ENCODE assay signal across 16 cellular contexts in genomic region chr11:119906376-119906775, GRCh38.
DNase-seq lines count a peak whose midpoint lies in the region; ATAC-seq, FAIRE-seq and TF ChIP-seq lines count a peak whose summit lies in the region.
"Had no signal": no experiment of that assay in that cellular context is flagged by ENCODE, and none has a peak within 500 bp of the region (broad histone marks: within the 10 kb centered on the region; RNA-seq: fewer than 3 reads in every experiment).

No MANE protein-coding gene starts in this region.

- no peaks in the 10 kb centered on the region for H3K36me3 ChIP-seq in colonic mucosa
- H3K36me3 ChIP-seq in pancreas = no peaks in the 10 kb centered on the region

- H3K27me3 Mint-ChIP-seq in natural killer cell treated with Interleukin-12 subunit alpha and Interleukin-12 subunit beta and Interleukin-15 and Interleukin-18, amount 100 ng/mL, for 72 hours = peaks cover 25 to 39% of the 10 kb centered on the region in 2 donors

- H3K4me1 Mint-ChIP-seq in natural killer cell treated with Interleukin-12 subunit alpha and Interleukin-12 subunit beta and Interleukin-15 and Interleukin-18, amount 100 ng/mL, for 72 hours (ENCODE audit: low read depth in 2 of 2) = no peaks in the 10 kb centered on the region

- H3K27ac ChIP-seq in colonic mucosa = peak overlapping the region; percentile 86
- peak overlapping the region in 3 of 4 donors; percentile 61 to 82 (median 81) for H3K27ac ChIP-seq in pancreas

- intact Hi-C loops in colonic mucosa (cut with DNase I) (no loop called here), pancreas (cut with DNase I) (no loop called here)

- H3K9me3 ChIP-seq in colonic mucosa (no peaks in the 10 kb centered on the region), pancreas (no peaks in the 10 kb centered on the region)
- H3K9me3 ChIP-seq: SK-N-SH had no signal

- no peak overlapping the region for H3K4me3 Mint-ChIP-seq in natural killer cell treated with Interleukin-12 subunit alpha and Interleukin-12 subunit beta and Interleukin-15 and Interleukin-18, amount 100 ng/mL, for 72 hours
- H3K4me3 Mint-ChIP-seq: CD8-positive, alpha-beta T cell had no signal

- no peak for ATAC-seq in pancreas
- no peak for ATAC-seq in natural killer cell treated with Interleukin-12 subunit alpha and Interleukin-12 subunit beta and Interleukin-15 and Interleukin-18, amount 100 ng/mL, for 72 hours
- no peak for ATAC-seq in HG03460 (IDR thresholded peaks at IDR 0.05; ENCODE audit: unreplicated experiment)
- ATAC-seq: CD8-positive, alpha-beta T cell had no signal

- DNase-seq in NCI-H82 (lab: John Stamatoyannopoulos, UW) = peak; percentile 85
- DNase-seq in colonic mucosa = no peak
- no peak for DNase-seq in pancreas
- DNase-seq in AG20443 (ENCODE audit: low spot score) = no peak
- no peak for DNase-seq in kidney tubule cell (ENCODE audit: low spot score)
- no peak for DNase-seq in natural killer cell treated with Interleukin-12 subunit alpha and Interleukin-12 subunit beta and Interleukin-15 and Interleukin-18, amount 100 ng/mL, for 72 hours (ENCODE audit: low spot score)
- DNase-seq: CD8-positive, alpha-beta T cell; KBM-7; MV-4-11; NCI-H1417; NCI-H1930; NCI-H2171 treated with DMSO at 0.1 percent for 48 hours; SHP77; SK-N-SH had no signal

- TF ChIP-seq CTCF in colonic mucosa (IDR thresholded peaks at IDR 0.05) (no peak), pancreas (IDR thresholded peaks at IDR 0.05) (no peak)

- peak overlapping the region; percentile 20 to 86 for H3K9ac ChIP-seq in colonic mucosa (ENCODE audit: low read depth in 2 of 2, low read length in 2 of 2)
- H3K9ac ChIP-seq: SK-N-SH had no signal

- H3K4me3 ChIP-seq in colonic mucosa (peak overlapping the region; percentile 11), pancreas (no peak overlapping the region)

- FAIRE-seq in pancreas (lab: Jason Lieb, UNC) = no peak
- FAIRE-seq: RCC 7860 had no signal

- H3K4me1 ChIP-seq in colonic mucosa (peaks cover 11% of the 10 kb centered on the region), pancreas (peaks cover 18 to 42% (median 31%) of the 10 kb centered on the region in 3 donors)

- 93% methylated on average over 8 of the region's 8 CpGs for WGBS in pancreas, 2 donors

- H3K27ac Mint-ChIP-seq in natural killer cell treated with Interleukin-12 subunit alpha and Interleukin-12 subunit beta and Interleukin-15 and Interleukin-18, amount 100 ng/mL, for 72 hours = no peak overlapping the region
- H3K27ac Mint-ChIP-seq: CD8-positive, alpha-beta T cell had no signal

- no peaks in the 10 kb centered on the region for H3K27me3 ChIP-seq in colonic mucosa
- H3K27me3 ChIP-seq in pancreas = no peaks in the 10 kb centered on the region

- H3K36me3 Mint-ChIP-seq in natural killer cell treated with Interleukin-12 subunit alpha and Interleukin-12 subunit beta and Interleukin-15 and Interleukin-18, amount 100 ng/mL, for 72 hours = no peaks in the 10 kb centered on the region
- H3K36me3 Mint-ChIP-seq: CD8-positive, alpha-beta T cell had no signal

- no peaks in the 10 kb centered on the region for H3K9me3 Mint-ChIP-seq in natural killer cell treated with Interleukin-12 subunit alpha and Interleukin-12 subunit beta and Interleukin-15 and Interleukin-18, amount 100 ng/mL, for 72 hours
- H3K9me3 Mint-ChIP-seq: CD8-positive, alpha-beta T cell had no signal
